In the genomic region with DNA sequence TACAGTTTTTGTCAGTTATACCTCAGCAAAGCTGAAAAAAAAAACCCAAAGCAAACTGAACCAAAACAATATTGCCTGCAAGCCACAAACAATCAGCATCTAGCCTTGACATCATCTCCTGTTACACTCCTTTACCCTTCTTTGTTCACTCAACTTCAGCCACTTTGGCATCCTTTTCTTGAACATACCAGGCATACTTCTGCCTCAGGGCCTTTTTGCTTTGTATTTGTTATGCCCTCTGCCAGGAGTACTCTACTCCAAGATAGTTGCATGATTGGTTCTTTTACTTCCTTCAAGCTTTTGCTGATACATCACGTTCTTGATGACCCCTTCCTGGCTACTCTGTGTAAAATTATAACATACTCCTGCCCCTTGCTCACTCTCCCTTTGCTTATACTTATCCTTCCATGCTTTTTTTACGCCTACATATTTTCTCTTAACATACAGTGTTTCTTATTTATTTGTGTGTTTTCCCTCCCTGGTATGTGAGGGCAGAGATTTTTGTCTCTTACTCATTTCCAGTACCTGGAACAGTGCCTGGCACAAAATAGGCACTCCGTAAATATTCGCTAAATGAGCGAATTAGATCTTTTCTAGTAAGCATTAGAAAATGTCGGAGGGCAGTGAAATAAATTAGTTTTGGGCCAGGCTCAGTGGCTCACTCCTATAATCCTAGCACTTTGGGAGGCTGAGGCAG, we compare ENCODE assay signal across 12 cellular contexts. TPM values are rescaled to one million over a fixed set of nuclear protein-coding genes. Genes with fewer than 3 reads are reported as not detected.
DNase-seq lines count a peak whose midpoint lies in the region; FAIRE-seq and TF ChIP-seq lines count a peak whose summit lies in the region.
"Had no signal": no experiment of that assay in that cellular context is flagged by ENCODE, and none has a peak within 500 bp of the region (broad histone marks: within the 10 kb centered on the region; RNA-seq: fewer than 3 reads in every experiment).

No MANE protein-coding gene starts in this region.

- TSS peak; percentile 34 for BruUV-seq in endothelial cell of umbilical vein (replicated peaks; lab: Mats Ljungman, UMichigan)

- no peak overlapping the region for H2AFZ ChIP-seq in endothelial cell of umbilical vein (ENCODE audit: low read depth, low read length)

- H3K9ac ChIP-seq in endothelial cell of umbilical vein (replicated peaks; ENCODE audit: extremely low read depth, insufficient read depth, low read length): peak overlapping the region; percentile 60

- peak; percentile 51 for TF ChIP-seq POLR2A in endothelial cell of umbilical vein (IDR thresholded peaks at IDR 0.05; ENCODE audit: low read depth, low read length)

- CTCF ChIA-PET in endothelial cell of umbilical vein (lab: Charles Lee): interaction anchor here (0.7 kb wide), 1 partner anchor 12 kb away, joined by 3 read pairs; no protein-coding TSS in a partner anchor

- dilution Hi-C loops in endothelial cell of umbilical vein (cut with MboI; ENCODE audit: extremely low pct_ligation_motif_present, low sequenced_read_pairs): no loop called here

- H3K36me3 ChIP-seq in endothelial cell of umbilical vein (ENCODE audit: control insufficient read depth in 2 of 2, extremely low read depth in 1 of 2, insufficient read depth in 2 of 2, low read length in 2 of 2): no peaks in the 10 kb centered on the region
- H3K36me3 ChIP-seq in HAP-1 (replicated peaks): peaks cover 4% of the 10 kb centered on the region

- H4K20me1 ChIP-seq in endothelial cell of umbilical vein (replicated peaks; ENCODE audit: control insufficient read depth, extremely low read depth, insufficient read depth, low read length): no peaks in the 10 kb centered on the region

- no peak for TF ChIP-seq CTCF in AG09319 (IDR thresholded peaks at IDR 0.05; ENCODE audit: low read depth, low read length)
- TF ChIP-seq CTCF in endothelial cell of umbilical vein (IDR thresholded peaks at IDR 0.05; ENCODE audit: extremely low read depth in 1 of 2, insufficient read depth in 1 of 2, low read depth in 1 of 2, low read length in 2 of 2): no peak

- H3K9me3 ChIP-seq in endothelial cell of umbilical vein (replicated peaks; ENCODE audit: control insufficient read depth, insufficient read depth, low read length) (no peaks in the 10 kb centered on the region), HAP-1 (no peaks in the 10 kb centered on the region)
- H3K9me3 ChIP-seq: testis had no signal

- peak overlapping the region; percentile 66 for H3K4me2 ChIP-seq in endothelial cell of umbilical vein (ENCODE audit: insufficient read depth, low read length)

- H3K27me3 ChIP-seq in endothelial cell of umbilical vein (ENCODE audit: control insufficient read depth in 2 of 2, insufficient read depth in 2 of 2, low read length in 2 of 2) (no peaks in the 10 kb centered on the region), HAP-1 (ENCODE audit: low read depth) (no peaks in the 10 kb centered on the region)
- H3K27me3 ChIP-seq: testis had no signal

- in situ Hi-C loops in HAP-1 (cut with MboI; ENCODE audit: low sequenced_read_pairs): no loop called here

- intact Hi-C loops in endothelial cell of umbilical vein (cut with micrococcal nuclease): loop anchor here (1.0 kb wide), 1 partner anchor 13 kb away; the partner anchor contains the start of gene ABI2
- intact Hi-C loops in posterior vena cava (cut with DNase I): no loop called here

- H3K27ac ChIP-seq in endothelial cell of umbilical vein (ENCODE audit: insufficient read depth, low read depth, low read length): peak overlapping the region; percentile 91
- H3K27ac ChIP-seq: testis had no signal

- POLR2A ChIA-PET in endothelial cell of umbilical vein (lab: Charles Lee): no interaction called here

- peak; percentile 61 for DNase-seq in AG09319 (ENCODE audit: extremely low read depth, low read depth)
- peak; percentile 63 for DNase-seq in NCI-H460 (ENCODE audit: extremely low read depth, low read depth)
- DNase-seq in endothelial cell of umbilical vein (ENCODE audit: low read depth, low spot score): peak; percentile 81
- DNase-seq in lung microvascular endothelial cell (ENCODE audit: low read depth in 2 of 2): peak; percentile 25 to 78
- DNase-seq in NCI-H2196 (lab: John Stamatoyannopoulos, UW; ENCODE audit: unreplicated experiment): no peak
- no peak for DNase-seq in NCI-H1417 treated with DMSO at 0.1 percent for 48 hours (lab: John Stamatoyannopoulos, UW)
- DNase-seq in HAP-1 (ENCODE audit: low spot score in 2 of 2): no peak
- no peak for DNase-seq in posterior vena cava (ENCODE audit: low spot score)
- DNase-seq: activated naive CD4-positive, alpha-beta T cell treated with anti-CD3 and anti-CD28 coated beads, Interleukin-2, amount 10 ng/mL, durations not matched to agents 7 days and 5 days; CD4-positive, alpha-beta memory T cell; NCI-H187; testis had no signal

- peak; percentile 75 for FAIRE-seq in endothelial cell of umbilical vein (lab: Jason Lieb, UNC)

- peaks cover 61% of the 10 kb centered on the region for H3K79me2 ChIP-seq in endothelial cell of umbilical vein (ENCODE audit: control insufficient read depth, insufficient read depth, low read length)

- H3K4me1 ChIP-seq in endothelial cell of umbilical vein (ENCODE audit: control insufficient read depth, extremely low read depth, insufficient read depth, low read length): peaks cover 25% of the 10 kb centered on the region
- 0 out of 2 replicates have a peak, but pooled peaks cover 2% of the 10 kb centered on the region for H3K4me1 ChIP-seq in HAP-1
- H3K4me1 ChIP-seq: testis had no signal

- no peak overlapping the region for H3K4me3 ChIP-seq in endothelial cell of umbilical vein (replicated peaks in 1 of 3; ENCODE audit: insufficient read depth in 1 of 3, low read depth in 1 of 3, low read length in 3 of 3)
- no peak overlapping the region for H3K4me3 ChIP-seq in HAP-1
- H3K4me3 ChIP-seq: testis had no signal

- H3K9me1 ChIP-seq in endothelial cell of umbilical vein (replicated peaks; ENCODE audit: control insufficient read depth, extremely low read depth, insufficient read depth, low read length): no peaks in the 10 kb centered on the region

TF ChIP-seq in endothelial cell of umbilical vein, 7 proteins besides CTCF, POLR2A, EP300 and RAD21:
- TF ChIP-seq, protein P1, sequence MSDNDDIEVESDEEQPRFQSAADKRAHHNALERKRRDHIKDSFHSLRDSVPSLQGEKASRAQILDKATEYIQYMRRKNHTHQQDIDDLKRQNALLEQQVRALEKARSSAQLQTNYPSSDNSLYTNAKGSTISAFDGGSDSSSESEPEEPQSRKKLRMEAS (IDR thresholded peaks at IDR 0.05; ENCODE audit: insufficient read depth, insufficient read length): no peak
- no peak for TF ChIP-seq FOS (IDR thresholded peaks at IDR 0.05; ENCODE audit: borderline replicate concordance, insufficient read depth, low read length)
- no peak for TF ChIP-seq MYC (IDR thresholded peaks at IDR 0.05; ENCODE audit: low read depth, low read length)
TF ChIP-seq in endothelial cell of umbilical vein: peak in this region for 0.

RNA-seq across cellular contexts. Expression of gene ABI2, which starts 12.7 kb away (rescaled TPM):
- 50.5 and 52.6 TPM in 2 replicates for total RNA-seq in NCI-H460 (2014; rRNA removed; shearing (Covaris generic))
- polyA plus RNA-seq in NCI-H460 (2014; cell fraction: nucleus; rRNA removed): 33.2 and 35.9 TPM in 2 replicates
- total RNA-seq in endothelial cell of umbilical vein (61.0 and 74.4 TPM in 2 replicates), lung microvascular endothelial cell (18.3 and 19.4 TPM in 2 replicates), posterior vena cava (10 to 100 TPM; 44.6 to 51.4 TPM)
- 30.9 and 35.7 TPM in 2 replicates for polyA plus RNA-seq in endothelial cell of umbilical vein
- polyA plus RNA-seq in endothelial cell of umbilical vein (2011; cell fraction: cytosol; rRNA removed): 44.2 and 48.8 TPM in 2 replicates
- 67.1 and 72.0 TPM in 2 replicates for polyA plus RNA-seq in endothelial cell of umbilical vein (2011; cell fraction: nucleus; rRNA removed)
- 63.0 and 68.9 TPM in 2 replicates for polyA plus RNA-seq in endothelial cell of umbilical vein (2012)
- 46.0 and 53.9 TPM in 2 replicates for polyA minus RNA-seq in endothelial cell of umbilical vein
- polyA minus RNA-seq in endothelial cell of umbilical vein (2011; cell fraction: cytosol; rRNA and poly(A)+ RNA removed): 11.4 TPM
- polyA minus RNA-seq in endothelial cell of umbilical vein (2011; cell fraction: nucleus; rRNA and poly(A)+ RNA removed): 37.0 and 43.2 TPM in 2 replicates

Comparison
In these comparisons a context has a peak if more than half of its experiments do, and no peak if none do; other contexts are left out.
1. DNase-seq: peak in AG09319 (single experiment), NCI-H460 (single experiment), endothelial cell of umbilical vein (single experiment) and lung microvascular endothelial cell (2 of 2); none in NCI-H2196 (single experiment), NCI-H1417 treated with DMSO at 0.1 percent for 48 hours (single experiment), HAP-1 (0 of 2) and posterior vena cava (single experiment).